In genomic region chr17:27506348-27507218, GRCh38 we compare ENCODE assay signal across 10 cellular contexts. TPM values are rescaled to one million over a fixed set of nuclear protein-coding genes. Genes with fewer than 3 reads are reported as not detected.
A peak's percentile ranks its signal among the peaks of the same experiment; 100 is the strongest.
DNase-seq lines count a peak whose midpoint lies in the region; ATAC-seq, FAIRE-seq and TF ChIP-seq lines count a peak whose summit lies in the region.
"Had no signal": no experiment of that assay in that cellular context is flagged by ENCODE, and none has a peak within 500 bp of the region (broad histone marks: within the 10 kb centered on the region; RNA-seq: fewer than 3 reads in every experiment).

No MANE protein-coding gene starts in this region.

- peak overlapping the region in 10 of 11 experiments; percentile 6 to 78 (median 62); a peak in 16 of 22 replicates for H3K4me2 ChIP-seq in BLaER1 treated with 17β-estradiol and CSF1 and Interleukin-3, amounts not matched to agents 10 nM and 100 nM

- peaks cover 0 to 42% (median 11%) of the 10 kb centered on the region in 11 experiments; a peak in 10 of 22 replicates for H4K20me1 ChIP-seq in BLaER1 treated with 17β-estradiol and CSF1 and Interleukin-3, amounts not matched to agents 10 nM and 100 nM

- 85% methylated on average over 15 of the region's 15 CpGs for WGBS in upper lobe of left lung, 2 donors

- H3K4me1 Mint-ChIP-seq in chondrocyte (ENCODE audit: low read depth) = peaks cover 78% of the 10 kb centered on the region

- TF ChIP-seq EP300 in upper lobe of left lung (IDR thresholded peaks at IDR 0.05) = no peak

- H3K27me3 Mint-ChIP-seq in chondrocyte (ENCODE audit: low read depth) = no peaks in the 10 kb centered on the region

- H3K9me3 ChIP-seq in BLaER1 treated with 17β-estradiol and CSF1 and Interleukin-3, amounts not matched to agents 10 nM and 100 nM (replicated peaks in 1 of 11) = peaks cover 12 to 15% (median 13%) of the 10 kb centered on the region in 11 experiments
- no peaks in the 10 kb centered on the region for H3K9me3 ChIP-seq in upper lobe of left lung
- no peaks in the 10 kb centered on the region for H3K9me3 ChIP-seq in kidney (ENCODE audit: control insufficient read depth in 1 of 2, low read length in 2 of 2)
- H3K9me3 ChIP-seq: heart left ventricle had no signal

- H3K9me3 Mint-ChIP-seq in chondrocyte (ENCODE audit: low read depth) = no peaks in the 10 kb centered on the region

- H3K36me3 Mint-ChIP-seq in chondrocyte (ENCODE audit: low read depth) = no peaks in the 10 kb centered on the region

- H3K27ac ChIP-seq in BLaER1 treated with 17β-estradiol and CSF1 and Interleukin-3, amounts not matched to agents 10 nM and 100 nM = peak overlapping the region in 2 of 11 experiments; percentile 24 to 30; a peak in 1 of 22 replicates
- no peak overlapping the region for H3K27ac ChIP-seq in upper lobe of left lung
- H3K27ac ChIP-seq in kidney (ENCODE audit: low read depth in 2 of 2, low read length in 2 of 2) = no peak overlapping the region
- H3K27ac ChIP-seq: heart left ventricle had no signal

- DNase-seq in chondrocyte (ENCODE audit: low spot score) (no peak), upper lobe of left lung (no peak), epidermal melanocyte (ENCODE audit: insufficient read length, low spot score) (no peak), kidney (no peak), NCI-H524 (lab: John Stamatoyannopoulos, UW) (no peak)
- DNase-seq: heart left ventricle; stimulated activated CD4-positive, alpha-beta T cell treated with anti-CD3 and anti-CD28 coated beads, Interleukin-4, amount 100 ng/mL, for 1 hour had no signal

- TF ChIP-seq CTCF in chondrocyte (IDR thresholded peaks at IDR 0.05) (no peak), upper lobe of left lung (IDR thresholded peaks at IDR 0.05) (no peak), kidney (IDR thresholded peaks at IDR 0.05; ENCODE audit: borderline replicate concordance, extremely low read depth, insufficient read depth) (no peak)

- H3K27ac Mint-ChIP-seq in chondrocyte (ENCODE audit: unreplicated experiment) = peak overlapping the region; percentile 77

- ATAC-seq in GM19438 (IDR thresholded peaks at IDR 0.05; ENCODE audit: low read depth, unreplicated experiment) (peak; percentile 55), HG03439 (IDR thresholded peaks at IDR 0.05; ENCODE audit: unreplicated experiment) (peak; percentile 54), upper lobe of left lung (ENCODE audit: low FRiP score in 2 of 2) (no peak)
- ATAC-seq: heart left ventricle had no signal

- intact Hi-C loops in kidney (cut with DNase I) = no loop called here

- peaks cover 0 to 13% (median 8%) of the 10 kb centered on the region in 11 experiments; a peak in 10 of 22 replicates for H3K36me3 ChIP-seq in BLaER1 treated with 17β-estradiol and CSF1 and Interleukin-3, amounts not matched to agents 10 nM and 100 nM
- H3K36me3 ChIP-seq in upper lobe of left lung (no peaks in the 10 kb centered on the region), kidney (ENCODE audit: control insufficient read depth in 1 of 2, insufficient read depth in 2 of 2, low read length in 2 of 2) (no peaks in the 10 kb centered on the region)
- H3K36me3 ChIP-seq: heart left ventricle had no signal

- H3K9ac ChIP-seq in BLaER1 treated with 17β-estradiol and CSF1 and Interleukin-3, amounts not matched to agents 10 nM and 100 nM = no peak overlapping the region
- no peak overlapping the region for H3K9ac ChIP-seq in kidney (ENCODE audit: low read length in 2 of 2)

- H3K27me3 ChIP-seq in BLaER1 treated with 17β-estradiol and CSF1 and Interleukin-3, amounts not matched to agents 10 nM and 100 nM = no peaks in the 10 kb centered on the region
- H3K27me3 ChIP-seq in upper lobe of left lung = no peaks in the 10 kb centered on the region
- H3K27me3 ChIP-seq: heart left ventricle had no signal

- no peak overlapping the region for H3K4me3 Mint-ChIP-seq in chondrocyte (ENCODE audit: unreplicated experiment)

- no peak for FAIRE-seq in kidney (lab: Jason Lieb, UNC)

- H3K4me3 ChIP-seq in BLaER1 treated with 17β-estradiol and CSF1 and Interleukin-3, amounts not matched to agents 10 nM and 100 nM = no peak overlapping the region
- H3K4me3 ChIP-seq in upper lobe of left lung = no peak overlapping the region
- no peak overlapping the region for H3K4me3 ChIP-seq in kidney (ENCODE audit: low read length in 2 of 2)
- H3K4me3 ChIP-seq: heart left ventricle had no signal

- no peak for TF ChIP-seq POLR2A in upper lobe of left lung (IDR thresholded peaks at IDR 0.05)

- H3K4me1 ChIP-seq in BLaER1 treated with 17β-estradiol and CSF1 and Interleukin-3, amounts not matched to agents 10 nM and 100 nM = peaks cover 3 to 46% (median 34%) of the 10 kb centered on the region in 10 experiments; a peak in 16 of 20 replicates
- H3K4me1 ChIP-seq in upper lobe of left lung (peaks cover 0 to 24% (median 7%) of the 10 kb centered on the region in 4 donors), kidney (ENCODE audit: control insufficient read depth in 1 of 2, insufficient read depth in 1 of 2, low read depth in 1 of 2, low read length in 2 of 2) (peaks cover 18 to 26% of the 10 kb centered on the region in 2 donors)

RNA-seq across cellular contexts. Expression of gene KSR1, which starts 50.3 kb away (rescaled TPM):
- total RNA-seq in chondrocyte (52.9 to 60.6 TPM (median 59.3 TPM) in 3 replicates), upper lobe of left lung (10 to 100 TPM; 23.0 to 94.3 (median 60.9) TPM), kidney (97.3 TPM)
- 11.7 TPM for polyA plus RNA-seq in kidney (ENCODE audit: insufficient read depth, low read depth, low replicate concordance)

Comparison
In these comparisons a context has a peak if more than half of its experiments do, and no peak if none do; other contexts are left out.
1. ATAC-seq: peak in GM19438 (single experiment) and HG03439 (single experiment); none in upper lobe of left lung (0 of 2).